Comparison of ENCODE assay signal across 35 cellular contexts in the genomic region with DNA sequence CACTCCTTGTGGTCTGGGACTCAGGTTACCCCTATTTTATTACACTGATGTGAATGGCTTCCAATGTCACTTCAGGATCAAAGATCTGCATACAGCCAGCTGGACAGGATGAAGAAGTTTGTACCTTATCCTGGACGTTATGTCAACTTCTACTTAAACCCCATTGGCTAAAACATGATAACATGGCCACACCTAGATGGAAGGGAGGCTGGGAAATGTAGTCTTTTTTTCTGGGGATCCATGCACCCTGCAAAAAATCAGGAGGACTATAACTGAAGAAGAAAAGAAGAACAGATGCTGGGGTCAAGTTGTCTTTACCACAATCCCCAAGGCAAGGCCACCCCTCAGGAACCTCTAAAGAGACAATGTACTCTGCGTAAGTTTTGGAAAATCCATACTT.
"Had no signal": no experiment of that assay in that cellular context is flagged by ENCODE, and none has a peak within 500 bp of the region (broad histone marks: within the 10 kb centered on the region; RNA-seq: fewer than 3 reads in every experiment).

No MANE protein-coding gene starts in this region.

- H3K4me2 ChIP-seq: KMS-11 had no signal

- H3K27ac ChIP-seq: KMS-11 had no signal

- H3K9ac ChIP-seq: KMS-11 had no signal

- H3K36me3 ChIP-seq: MG63 had no signal

- H3K9me3 ChIP-seq: MG63 had no signal

- H3K27me3 ChIP-seq: MG63 had no signal

- H3K4me3 ChIP-seq: MG63 had no signal

- DNase-seq: Karpas-422, Kasumi-1, KG1, MG63, MM.1S, MV-4-11, NCI-H1048, NCI-H1092, NCI-H1092 treated with DMSO at 0.1 percent for 48 hours, NCI-H1105, NCI-H1105 treated with DMSO at 0.1 percent for 48 hours, NCI-H1417, NCI-H1417 treated with DMSO at 0.1 percent for 48 hours, NCI-H1436, NCI-H1436 treated with DMSO at 0.1 percent for 48 hours, NCI-H146, NCI-H1694, NCI-H1694 treated with DMSO at 0.1 percent for 48 hours, NCI-H187, NCI-H187 treated with DMSO at 0.1 percent for 48 hours, NCI-H1930, NCI-H2029, NCI-H2029 treated with DMSO at 0.1 percent for 48 hours, NCI-H2081, NCI-H2081 treated with DMSO at 0.1 percent for 48 hours, NCI-H2107, NCI-H2171, NCI-H2171 treated with DMSO at 0.1 percent for 48 hours, NCI-H2227 treated with DMSO at 0.1 percent for 48 hours, NCI-H226, NCI-H345, NCI-H446, NCI-H446 treated with DMSO at 0.1 percent for 48 hours, NCI-H510A had no signal
